In the genomic region with DNA sequence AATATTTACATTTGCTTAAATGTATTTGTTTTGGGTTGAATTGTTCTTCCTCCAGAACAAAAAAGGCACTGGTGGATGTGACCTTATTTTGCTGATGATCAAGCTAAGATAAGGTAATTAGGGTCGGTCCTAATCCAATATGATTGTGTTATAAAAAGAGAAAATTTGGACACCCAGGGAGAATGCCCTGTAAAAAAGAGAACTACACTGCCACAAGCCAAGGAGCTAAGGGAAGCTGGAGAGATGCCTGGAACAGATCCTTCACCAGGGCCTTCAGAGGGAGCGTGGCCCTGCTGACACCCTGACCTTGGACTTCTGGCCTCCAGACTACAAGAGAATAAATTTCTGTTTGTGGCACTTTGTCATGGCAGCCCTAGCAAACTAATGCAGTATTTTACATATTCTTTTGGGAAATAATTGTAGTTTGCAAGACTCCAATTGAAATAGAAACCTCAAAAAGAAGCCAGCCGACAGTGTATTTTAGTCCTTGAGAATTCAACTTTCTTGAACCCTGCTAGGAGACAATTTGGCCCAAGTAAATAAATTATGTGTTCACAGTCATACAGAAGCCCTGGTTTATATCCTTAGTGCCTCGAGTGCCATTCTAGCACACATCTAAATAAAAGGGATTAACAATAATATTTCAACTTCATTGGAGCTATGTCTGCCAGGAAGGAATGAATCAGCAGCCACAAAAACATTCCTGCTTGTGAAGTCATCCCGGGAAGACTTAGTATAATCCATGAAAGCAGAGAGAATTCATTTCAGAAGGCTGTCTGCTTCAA, we compare ENCODE assay signal across 10 cellular contexts.
A peak's percentile ranks its signal among the peaks of the same experiment; 100 is the strongest.
DNase-seq lines count a peak whose midpoint lies in the region; ATAC-seq and TF ChIP-seq lines count a peak whose summit lies in the region.
"Had no signal": no experiment of that assay in that cellular context is flagged by ENCODE, and none has a peak within 500 bp of the region (broad histone marks: within the 10 kb centered on the region; RNA-seq: fewer than 3 reads in every experiment).

No MANE protein-coding gene starts in this region.

- peak overlapping the region; percentile 72 for H3K4me2 ChIP-seq in SK-N-SH

- peak overlapping the region; percentile 78 for H3K9ac ChIP-seq in SK-N-SH

- POLR2A ChIA-PET in SK-N-SH (lab: Yijun Ruan, JAX), result no interaction called here

- H2AFZ ChIP-seq in SK-N-SH (ENCODE audit: low read depth), result no peak overlapping the region

- no peak overlapping the region for H3K4me3 Mint-ChIP-seq in endothelial cell (ENCODE audit: unreplicated experiment)

- no peaks in the 10 kb centered on the region for H3K4me1 Mint-ChIP-seq in endothelial cell (ENCODE audit: unreplicated experiment)

- no peaks in the 10 kb centered on the region for H3K9me2 ChIP-seq in SK-N-SH

- in situ Hi-C loops in Caki2 (cut with HindIII; ENCODE audit: low pct_unique_long_range_greater_than_20kb, low sequenced_read_pairs), result no loop called here

- WGBS in SK-N-SH (ENCODE audit: low lambda C conversion rate), result 9% methylated on average over 5 of the region's 5 CpGs

- DNase-seq in Caki2 (ENCODE audit: low read depth) (peak; percentile 89), SK-N-SH (no peak), fibroblast of villous mesenchyme (ENCODE audit: low read depth) (peak; percentile 99), pons (ENCODE audit: low spot score) (peak; percentile 34), CD1c-positive myeloid dendritic cell (ENCODE audit: extremely low spot score) (no peak), germinal center (ENCODE audit: low spot score) (no peak), endothelial cell (ENCODE audit: low spot score) (no peak)
- DNase-seq: DMS153, NCI-H510A had no signal

- peak overlapping the region; percentile 96 to 99 for H3K27ac ChIP-seq in SK-N-SH (ENCODE audit: low read depth in 2 of 2, low read length in 1 of 2)

- H3K27ac Mint-ChIP-seq in endothelial cell (ENCODE audit: unreplicated experiment), result no peak overlapping the region

- H3K27me3 Mint-ChIP-seq in endothelial cell (ENCODE audit: unreplicated experiment), result no peaks in the 10 kb centered on the region

- H3K9me3 ChIP-seq in SK-N-SH, result no peaks in the 10 kb centered on the region

- no peak; the same call in 1 of the 2 replicates for TF ChIP-seq RAD21 in SK-N-SH (IDR thresholded peaks at IDR 0.05; ENCODE audit: low read length)

- TF ChIP-seq CTCF in SK-N-SH (IDR thresholded peaks at IDR 0.05) (no peak), fibroblast of villous mesenchyme (IDR thresholded peaks at IDR 0.05; ENCODE audit: insufficient read depth, low read depth, low read length) (no peak), endothelial cell (IDR thresholded peaks at IDR 0.05; ENCODE audit: unreplicated experiment) (no peak)

- no peaks in the 10 kb centered on the region for H4K20me1 ChIP-seq in SK-N-SH (ENCODE audit: insufficient read depth)

- ATAC-seq in GM18873 (IDR thresholded peaks at IDR 0.05; ENCODE audit: low FRiP score, unreplicated experiment), result no peak

- peaks cover 15 to 52% of the 10 kb centered on the region in 2 experiments for H3K4me1 ChIP-seq in SK-N-SH (ENCODE audit: control insufficient read depth in 1 of 2, insufficient read depth in 2 of 2, low read depth in 1 of 2, low read length in 1 of 2)

- no peaks in the 10 kb centered on the region for H3K27me3 ChIP-seq in SK-N-SH (ENCODE audit: insufficient read depth)

- H3K4me3 ChIP-seq in SK-N-SH (ENCODE audit: low read depth in 2 of 2, low read length in 1 of 2), result no peak overlapping the region
- no peak overlapping the region for H3K4me3 ChIP-seq in fibroblast of villous mesenchyme (ENCODE audit: low read depth, low read length)

- TF ChIP-seq EP300 in SK-N-SH (IDR thresholded peaks at IDR 0.05; ENCODE audit: borderline replicate concordance in 1 of 2, low read depth in 1 of 2, low read length in 1 of 2), result peak; percentile 96 to 100

- H3K9me3 Mint-ChIP-seq in endothelial cell (ENCODE audit: unreplicated experiment), result no peaks in the 10 kb centered on the region

- H3F3A ChIP-seq in SK-N-SH (replicated peaks; ENCODE audit: insufficient read depth), result peaks cover 47% of the 10 kb centered on the region

- no peaks in the 10 kb centered on the region for H3K36me3 Mint-ChIP-seq in endothelial cell (ENCODE audit: low read depth, unreplicated experiment)

- no peaks in the 10 kb centered on the region for H3K79me2 ChIP-seq in SK-N-SH (ENCODE audit: insufficient read depth)

- no peaks in the 10 kb centered on the region for H3K36me3 ChIP-seq in SK-N-SH (replicated peaks in 1 of 2; ENCODE audit: control insufficient read depth in 1 of 2, insufficient read depth in 2 of 2, low read length in 1 of 2)

- CTCF ChIA-PET in SK-N-SH (lab: Yijun Ruan, JAX), result interaction anchor here (0.6 to 1.9 kb wide), 6 partner anchors 11 to 529 kb away, joined by 3 to 4 read pairs (median 3); no protein-coding TSS in a partner anchor

TF ChIP-seq in SK-N-SH, 30 proteins besides CTCF, POLR2A, EP300 and RAD21 (continues in another document):
- TF ChIP-seq YY1 (IDR thresholded peaks at IDR 0.05; ENCODE audit: low read depth) (peak; percentile 61; the same call in 1 of the 2 replicates), FOSL2 (IDR thresholded peaks at IDR 0.05; ENCODE audit: borderline replicate concordance, low read depth) (peak; percentile 99), NFIC (IDR thresholded peaks at IDR 0.05; ENCODE audit: borderline replicate concordance) (peak; percentile 98), SMC3 (IDR thresholded peaks at IDR 0.05; ENCODE audit: low read depth, low read length) (no peak), CHD2 (IDR thresholded peaks at IDR 0.05; ENCODE audit: low read length, partially characterized antibody) (no peak), POLR2AphosphoS5 (IDR thresholded peaks at IDR 0.05; ENCODE audit: low read depth, low read length) (peak; percentile 95; the same call in 1 of the 2 replicates), RFX5 (IDR thresholded peaks at IDR 0.05; ENCODE audit: low read length) (no peak), MEF2A (IDR thresholded peaks at IDR 0.05; ENCODE audit: borderline replicate concordance, low read depth) (peak; percentile 82), JUND (IDR thresholded peaks at IDR 0.05) (peak; percentile 100), TAF1 (IDR thresholded peaks at IDR 0.05; ENCODE audit: borderline replicate concordance, low read depth, low read length) (0 out of 2 replicates have a peak, but pooled peaks have one; percentile 52), TCF12 (IDR thresholded peaks at IDR 0.05) (peak; percentile 99), SIN3A (IDR thresholded peaks at IDR 0.05; ENCODE audit: borderline replicate concordance, low read depth, low read length) (peak; percentile 86), MXI1 (IDR thresholded peaks at IDR 0.05; ENCODE audit: low read depth, low read length) (no peak), FOXJ3 (CRISPR knock-in tag; IDR thresholded peaks at IDR 0.05) (no peak), FOXM1 (IDR thresholded peaks at IDR 0.05; ENCODE audit: low read depth) (peak; percentile 99), RXRA (IDR thresholded peaks at IDR 0.05; ENCODE audit: borderline replicate concordance, low read depth) (peak; percentile 98), ELF1 (IDR thresholded peaks at IDR 0.05) (no peak), TEAD4 (IDR thresholded peaks at IDR 0.05; ENCODE audit: borderline replicate concordance, insufficient read depth) (peak; percentile 99)
- TF ChIP-seq, protein P1, sequence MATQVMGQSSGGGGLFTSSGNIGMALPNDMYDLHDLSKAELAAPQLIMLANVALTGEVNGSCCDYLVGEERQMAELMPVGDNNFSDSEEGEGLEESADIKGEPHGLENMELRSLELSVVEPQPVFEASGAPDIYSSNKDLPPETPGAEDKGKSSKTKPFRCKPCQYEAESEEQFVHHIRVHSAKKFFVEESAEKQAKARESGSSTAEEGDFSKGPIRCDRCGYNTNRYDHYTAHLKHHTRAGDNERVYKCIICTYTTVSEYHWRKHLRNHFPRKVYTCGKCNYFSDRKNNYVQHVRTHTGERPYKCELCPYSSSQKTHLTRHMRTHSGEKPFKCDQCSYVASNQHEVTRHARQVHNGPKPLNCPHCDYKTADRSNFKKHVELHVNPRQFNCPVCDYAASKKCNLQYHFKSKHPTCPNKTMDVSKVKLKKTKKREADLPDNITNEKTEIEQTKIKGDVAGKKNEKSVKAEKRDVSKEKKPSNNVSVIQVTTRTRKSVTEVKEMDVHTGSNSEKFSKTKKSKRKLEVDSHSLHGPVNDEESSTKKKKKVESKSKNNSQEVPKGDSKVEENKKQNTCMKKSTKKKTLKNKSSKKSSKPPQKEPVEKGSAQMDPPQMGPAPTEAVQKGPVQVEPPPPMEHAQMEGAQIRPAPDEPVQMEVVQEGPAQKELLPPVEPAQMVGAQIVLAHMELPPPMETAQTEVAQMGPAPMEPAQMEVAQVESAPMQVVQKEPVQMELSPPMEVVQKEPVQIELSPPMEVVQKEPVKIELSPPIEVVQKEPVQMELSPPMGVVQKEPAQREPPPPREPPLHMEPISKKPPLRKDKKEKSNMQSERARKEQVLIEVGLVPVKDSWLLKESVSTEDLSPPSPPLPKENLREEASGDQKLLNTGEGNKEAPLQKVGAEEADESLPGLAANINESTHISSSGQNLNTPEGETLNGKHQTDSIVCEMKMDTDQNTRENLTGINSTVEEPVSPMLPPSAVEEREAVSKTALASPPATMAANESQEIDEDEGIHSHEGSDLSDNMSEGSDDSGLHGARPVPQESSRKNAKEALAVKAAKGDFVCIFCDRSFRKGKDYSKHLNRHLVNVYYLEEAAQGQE (IDR thresholded peaks at IDR 0.05; ENCODE audit: low read depth, low read length), result peak; percentile 75
- TF ChIP-seq, protein P2, sequence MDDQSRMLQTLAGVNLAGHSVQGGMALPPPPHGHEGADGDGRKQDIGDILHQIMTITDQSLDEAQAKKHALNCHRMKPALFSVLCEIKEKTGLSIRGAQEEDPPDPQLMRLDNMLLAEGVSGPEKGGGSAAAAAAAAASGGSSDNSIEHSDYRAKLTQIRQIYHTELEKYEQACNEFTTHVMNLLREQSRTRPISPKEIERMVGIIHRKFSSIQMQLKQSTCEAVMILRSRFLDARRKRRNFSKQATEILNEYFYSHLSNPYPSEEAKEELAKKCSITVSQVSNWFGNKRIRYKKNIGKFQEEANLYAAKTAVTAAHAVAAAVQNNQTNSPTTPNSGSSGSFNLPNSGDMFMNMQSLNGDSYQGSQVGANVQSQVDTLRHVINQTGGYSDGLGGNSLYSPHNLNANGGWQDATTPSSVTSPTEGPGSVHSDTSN (IDR thresholded peaks at IDR 0.05), result peak; percentile 98
- TF ChIP-seq, protein P3, sequence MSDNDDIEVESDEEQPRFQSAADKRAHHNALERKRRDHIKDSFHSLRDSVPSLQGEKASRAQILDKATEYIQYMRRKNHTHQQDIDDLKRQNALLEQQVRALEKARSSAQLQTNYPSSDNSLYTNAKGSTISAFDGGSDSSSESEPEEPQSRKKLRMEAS (IDR thresholded peaks at IDR 0.05; ENCODE audit: low read depth), result peak; percentile 63

Comparison
In these comparisons a context has a peak if more than half of its experiments do, and no peak if none do; other contexts are left out.
1. DNase-seq: peak in Caki2 (single experiment), fibroblast of villous mesenchyme (single experiment) and pons (single experiment); none in SK-N-SH (single experiment), CD1c-positive myeloid dendritic cell (single experiment), germinal center (single experiment) and endothelial cell (single experiment).